In the genomic region with DNA sequence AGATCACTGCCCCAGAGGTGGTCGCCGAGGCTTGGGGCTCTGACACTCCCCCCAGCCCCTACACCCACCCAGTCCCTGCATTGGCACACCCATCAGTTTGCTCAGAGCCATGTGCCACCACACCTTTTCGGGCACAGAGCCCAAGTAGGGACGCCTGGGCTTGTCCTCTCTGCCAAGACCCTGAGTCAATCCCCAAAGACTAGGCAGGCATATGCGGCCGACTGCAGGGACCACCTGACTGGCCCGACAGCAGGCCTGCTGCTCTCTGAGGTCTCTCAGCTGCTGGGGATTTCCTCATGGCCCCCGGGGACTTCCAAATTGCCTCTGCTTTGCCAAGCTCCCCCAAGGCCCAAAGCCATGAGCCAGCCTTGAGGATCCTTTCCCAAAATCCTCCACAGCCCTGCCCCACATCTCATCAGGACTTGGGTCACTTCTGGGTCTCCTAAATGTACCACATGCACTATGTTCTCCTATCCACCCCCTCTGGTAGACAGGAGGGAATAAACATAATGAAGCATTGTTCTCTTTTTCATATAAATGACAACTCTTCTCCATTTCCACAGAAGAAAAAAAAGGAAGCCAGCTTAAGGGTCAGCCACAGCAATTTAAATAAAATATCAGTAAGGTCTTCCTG, we compare ENCODE assay signal across 8 cellular contexts. TPM values are rescaled to one million over a fixed set of nuclear protein-coding genes. Genes with fewer than 3 reads are reported as not detected.
DNase-seq lines count a peak whose midpoint lies in the region; ATAC-seq and TF ChIP-seq lines count a peak whose summit lies in the region.

No MANE protein-coding gene starts in this region.

- ATAC-seq in sciatic nerve (peak; percentile 6), HG03097 (IDR thresholded peaks at IDR 0.05; ENCODE audit: low FRiP score, unreplicated experiment) (no peak), GM19023 (IDR thresholded peaks at IDR 0.05; ENCODE audit: unreplicated experiment) (no peak)

- H3K9me3 ChIP-seq in A673 (ENCODE audit: low read depth, low read length, poor library complexity, severe bottlenecking), result no peaks in the 10 kb centered on the region

- H3K4me1 ChIP-seq in A673 (ENCODE audit: insufficient read depth, low read length, poor library complexity, severe bottlenecking), result peaks cover 15% of the 10 kb centered on the region

- TF ChIP-seq CTCF in A673 (conservative IDR thresholded peaks at IDR 0.05; ENCODE audit: low read depth, low read length) (no peak), GM13977 (IDR thresholded peaks at IDR 0.05; ENCODE audit: extremely low read depth, insufficient read depth, missing control alignments) (no peak), fibroblast of mammary gland (conservative IDR thresholded peaks at IDR 0.05; ENCODE audit: control insufficient read depth, insufficient read depth, low read depth, low read length) (no peak)

- H3K27me3 ChIP-seq in A673 (replicated peaks; ENCODE audit: insufficient read depth, low read depth, low read length, poor library complexity), result no peaks in the 10 kb centered on the region

- peak overlapping the region; percentile 63 for H3K27ac ChIP-seq in A673 (ENCODE audit: low read depth, low read length, poor library complexity, severe bottlenecking)

- DNase-seq in A673 (ENCODE audit: low spot score) (peak; percentile 58), GM13977 (ENCODE audit: low spot score) (peak; percentile 70), SK-MEL-5 (ENCODE audit: low read depth, low spot score) (peak; percentile 51), fibroblast of mammary gland (ENCODE audit: low read depth) (no peak), sciatic nerve (ENCODE audit: low spot score) (peak; percentile 69), NCI-H146 (lab: John Stamatoyannopoulos, UW) (no peak)

- BruUV-seq in A673 (replicated peaks; lab: Mats Ljungman, UMichigan), result no TSS peak

- POLR2A ChIA-PET in A673 (lab: Charles Lee; ENCODE audit: low non-redundant PET), result no interaction called here

- no peaks in the 10 kb centered on the region for H3K36me3 ChIP-seq in A673 (ENCODE audit: insufficient read depth, low read length, poor library complexity, severe bottlenecking)

- in situ Hi-C loops in GM13977 (cut with MboI; ENCODE audit: low pct_unique_long_range_greater_than_20kb, low sequenced_read_pairs, unreplicated experiment) (no loop called here), SK-MEL-5 (cut with HindIII; ENCODE audit: low pct_unique_long_range_greater_than_20kb, low sequenced_read_pairs) (no loop called here)

- peak overlapping the region; percentile 48 for H3K4me3 ChIP-seq in A673 (ENCODE audit: low read depth, low read length, poor library complexity, severe bottlenecking)
- H3K4me3 ChIP-seq in fibroblast of mammary gland (ENCODE audit: control insufficient read depth, low read depth, low read length), result peak overlapping the region; percentile 56

- CTCF ChIA-PET in A673 (lab: Charles Lee), result interaction anchor here (0.5 to 3.6 kb wide), 22 partner anchors 15 to 443 kb away, joined by 3 to 44 read pairs (median 4); partner anchors contain the start of genes MYO18A and NUFIP2

- intact Hi-C loops in A673 (cut with micrococcal nuclease; ENCODE audit: unreplicated experiment), result loop anchor here (5.0 kb wide), 1 partner anchor 143 kb away; the partner anchor contains the start of gene NUFIP2
- intact Hi-C loops in sciatic nerve (cut with DNase I), result loop anchor here (5.0 kb wide), 2 partner anchors 33 to 68 kb away; partner anchors contain the start of gene MYO18A

RNA-seq across cellular contexts. Expression of gene MYO18A, which starts 30.6 kb away (rescaled TPM):
- total RNA-seq in A673 (2021) (26.6 and 36.6 TPM in 2 replicates), sciatic nerve (109 TPM)
- 14.9 and 16.3 TPM in 2 replicates for total RNA-seq in SK-MEL-5 (2014; rRNA removed; shearing (Covaris generic))
- 20.0 and 26.4 TPM in 2 replicates for polyA plus RNA-seq in SK-MEL-5 (2015; cell fraction: cytosol; rRNA removed)
- polyA plus RNA-seq in SK-MEL-5 (2015; cell fraction: nucleus; rRNA removed), result 63.4 and 87.6 TPM in 2 replicates

Comparison
In these comparisons a context has a peak if more than half of its experiments do, and no peak if none do; other contexts are left out.
1. DNase-seq: peak in A673 (single experiment), GM13977 (single experiment), SK-MEL-5 (single experiment) and sciatic nerve (single experiment); none in fibroblast of mammary gland (single experiment) and NCI-H146 (single experiment).